Comparison of ENCODE assay signal across 21 cellular contexts in the genomic region with DNA sequence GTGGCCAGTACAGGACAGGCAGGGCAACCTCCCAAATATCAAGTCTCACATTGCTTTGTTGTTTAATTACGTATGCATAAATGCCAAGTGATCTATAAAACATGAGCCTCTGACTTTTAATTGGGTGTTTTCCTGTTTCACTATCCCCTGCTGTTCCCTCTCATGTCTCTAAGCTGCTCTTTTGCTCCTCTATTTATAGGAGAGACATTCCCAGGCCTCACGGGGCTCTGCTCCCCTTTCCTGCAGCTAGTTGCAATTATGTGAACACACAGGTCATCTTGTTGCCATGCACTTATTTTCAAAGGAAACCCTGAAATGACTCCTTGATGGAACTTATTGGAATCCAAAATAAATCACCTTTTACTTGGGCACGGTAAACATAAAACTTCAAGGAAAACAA.
DNase-seq lines count a peak whose midpoint lies in the region; ATAC-seq and TF ChIP-seq lines count a peak whose summit lies in the region.
"Had no signal": no experiment of that assay in that cellular context is flagged by ENCODE, and none has a peak within 500 bp of the region (broad histone marks: within the 10 kb centered on the region; RNA-seq: fewer than 3 reads in every experiment).

No MANE protein-coding gene starts in this region.

- POLR2A ChIA-PET in A673 (lab: Charles Lee; ENCODE audit: low non-redundant PET): no interaction called here

- no TSS peak for BruUV-seq in A673 (replicated peaks; lab: Mats Ljungman, UMichigan)

- H3K4me1 Mint-ChIP-seq in HFFc6 (ENCODE audit: low read depth): peaks cover 42% of the 10 kb centered on the region
- no peaks in the 10 kb centered on the region for H3K4me1 Mint-ChIP-seq in T-helper 17 cell
- H3K4me1 Mint-ChIP-seq: CD4-positive, CD25-positive, alpha-beta regulatory T cell had no signal

- intact Hi-C loops in A673 (cut with micrococcal nuclease; ENCODE audit: unreplicated experiment): no loop called here

- no peaks in the 10 kb centered on the region for H3K4me1 ChIP-seq in A673 (ENCODE audit: insufficient read depth, low read length, poor library complexity, severe bottlenecking)

- DNase-seq in A673 (ENCODE audit: low spot score) (peak; percentile 31), HFFc6 (no peak), RPMI8226 (peak; percentile 5), left kidney (ENCODE audit: low read depth, low spot score) (peak; percentile 5), GM03348 (ENCODE audit: low spot score) (no peak), T-helper 17 cell (no peak), NCI-H510A treated with DMSO at 0.1 percent for 48 hours (lab: John Stamatoyannopoulos, UW) (no peak)
- DNase-seq: 8988T; CD4-positive, CD25-positive, alpha-beta regulatory T cell; DND-41; H9; IMR-90; KG1; MM.1S; NCI-H1417; NCI-H1694; NCI-H2029 treated with DMSO at 0.1 percent for 48 hours; NCI-H446 treated with DMSO at 0.1 percent for 48 hours; NCI-H526 treated with DMSO at 0.1 percent for 48 hours; T-helper 1 cell had no signal

- H3K36me3 Mint-ChIP-seq in HFFc6 (ENCODE audit: low read depth) (no peaks in the 10 kb centered on the region), T-helper 17 cell (ENCODE audit: low read depth) (no peaks in the 10 kb centered on the region)
- H3K36me3 Mint-ChIP-seq: CD4-positive, CD25-positive, alpha-beta regulatory T cell had no signal

- H3K36me3 ChIP-seq in A673 (ENCODE audit: insufficient read depth, low read length, poor library complexity, severe bottlenecking): no peaks in the 10 kb centered on the region

- no peak overlapping the region for H3K27ac ChIP-seq in A673 (ENCODE audit: low read depth, low read length, poor library complexity, severe bottlenecking)

- no peaks in the 10 kb centered on the region for H3K9me3 Mint-ChIP-seq in HFFc6
- H3K9me3 Mint-ChIP-seq: H9 had no signal

- no peak overlapping the region for H3K27ac Mint-ChIP-seq in HFFc6
- H3K27ac Mint-ChIP-seq in T-helper 17 cell: no peak overlapping the region
- H3K27ac Mint-ChIP-seq: CD4-positive, CD25-positive, alpha-beta regulatory T cell had no signal

- no peaks in the 10 kb centered on the region for H3K27me3 ChIP-seq in A673 (replicated peaks; ENCODE audit: insufficient read depth, low read depth, low read length, poor library complexity)

- H3K4me3 ChIP-seq in A673 (ENCODE audit: low read depth, low read length, poor library complexity, severe bottlenecking): no peak overlapping the region

- TF ChIP-seq CTCF in A673 (conservative IDR thresholded peaks at IDR 0.05; ENCODE audit: low read depth, low read length): no peak
- TF ChIP-seq CTCF in HFFc6 (IDR thresholded peaks at IDR 0.05): no peak

- CTCF ChIA-PET in A673 (lab: Charles Lee): no interaction called here

- no peaks in the 10 kb centered on the region for H3K27me3 Mint-ChIP-seq in HFFc6 (ENCODE audit: insufficient read depth)
- H3K27me3 Mint-ChIP-seq in T-helper 17 cell: no peaks in the 10 kb centered on the region
- H3K27me3 Mint-ChIP-seq: CD4-positive, CD25-positive, alpha-beta regulatory T cell had no signal

- H3K9me3 ChIP-seq in A673 (ENCODE audit: low read depth, low read length, poor library complexity, severe bottlenecking) (no peaks in the 10 kb centered on the region), T-helper 17 cell (ENCODE audit: control insufficient read depth, low read length, poor library complexity, severe bottlenecking) (no peaks in the 10 kb centered on the region)

- ATAC-seq in T-helper 17 cell: no peak
- no peak for ATAC-seq in GM19455 (IDR thresholded peaks at IDR 0.05; ENCODE audit: unreplicated experiment)

- H3K4me3 Mint-ChIP-seq in HFFc6 (peak overlapping the region; percentile 46; the same call in 1 of the 2 replicates), T-helper 17 cell (no peak overlapping the region)
- H3K4me3 Mint-ChIP-seq: CD4-positive, CD25-positive, alpha-beta regulatory T cell; H9 had no signal

Comparison
In these comparisons a context has a peak if more than half of its experiments do, and no peak if none do; other contexts are left out.
1. DNase-seq: peak in A673 (single experiment), RPMI8226 (single experiment) and left kidney (single experiment); none in HFFc6 (single experiment), GM03348 (single experiment), T-helper 17 cell (0 of 3) and NCI-H510A treated with DMSO at 0.1 percent for 48 hours (single experiment).